ENCODE assay signal across 2 cellular contexts in genomic region chr12:30485230-30485890, GRCh38.
TF ChIP-seq lines count a peak whose summit lies in the region.

No MANE protein-coding gene starts in this region.

TF ChIP-seq in GM23338, 12 proteins besides CTCF, POLR2A, EP300 and RAD21 (continued from another document):
- TF ChIP-seq, protein P1, sequence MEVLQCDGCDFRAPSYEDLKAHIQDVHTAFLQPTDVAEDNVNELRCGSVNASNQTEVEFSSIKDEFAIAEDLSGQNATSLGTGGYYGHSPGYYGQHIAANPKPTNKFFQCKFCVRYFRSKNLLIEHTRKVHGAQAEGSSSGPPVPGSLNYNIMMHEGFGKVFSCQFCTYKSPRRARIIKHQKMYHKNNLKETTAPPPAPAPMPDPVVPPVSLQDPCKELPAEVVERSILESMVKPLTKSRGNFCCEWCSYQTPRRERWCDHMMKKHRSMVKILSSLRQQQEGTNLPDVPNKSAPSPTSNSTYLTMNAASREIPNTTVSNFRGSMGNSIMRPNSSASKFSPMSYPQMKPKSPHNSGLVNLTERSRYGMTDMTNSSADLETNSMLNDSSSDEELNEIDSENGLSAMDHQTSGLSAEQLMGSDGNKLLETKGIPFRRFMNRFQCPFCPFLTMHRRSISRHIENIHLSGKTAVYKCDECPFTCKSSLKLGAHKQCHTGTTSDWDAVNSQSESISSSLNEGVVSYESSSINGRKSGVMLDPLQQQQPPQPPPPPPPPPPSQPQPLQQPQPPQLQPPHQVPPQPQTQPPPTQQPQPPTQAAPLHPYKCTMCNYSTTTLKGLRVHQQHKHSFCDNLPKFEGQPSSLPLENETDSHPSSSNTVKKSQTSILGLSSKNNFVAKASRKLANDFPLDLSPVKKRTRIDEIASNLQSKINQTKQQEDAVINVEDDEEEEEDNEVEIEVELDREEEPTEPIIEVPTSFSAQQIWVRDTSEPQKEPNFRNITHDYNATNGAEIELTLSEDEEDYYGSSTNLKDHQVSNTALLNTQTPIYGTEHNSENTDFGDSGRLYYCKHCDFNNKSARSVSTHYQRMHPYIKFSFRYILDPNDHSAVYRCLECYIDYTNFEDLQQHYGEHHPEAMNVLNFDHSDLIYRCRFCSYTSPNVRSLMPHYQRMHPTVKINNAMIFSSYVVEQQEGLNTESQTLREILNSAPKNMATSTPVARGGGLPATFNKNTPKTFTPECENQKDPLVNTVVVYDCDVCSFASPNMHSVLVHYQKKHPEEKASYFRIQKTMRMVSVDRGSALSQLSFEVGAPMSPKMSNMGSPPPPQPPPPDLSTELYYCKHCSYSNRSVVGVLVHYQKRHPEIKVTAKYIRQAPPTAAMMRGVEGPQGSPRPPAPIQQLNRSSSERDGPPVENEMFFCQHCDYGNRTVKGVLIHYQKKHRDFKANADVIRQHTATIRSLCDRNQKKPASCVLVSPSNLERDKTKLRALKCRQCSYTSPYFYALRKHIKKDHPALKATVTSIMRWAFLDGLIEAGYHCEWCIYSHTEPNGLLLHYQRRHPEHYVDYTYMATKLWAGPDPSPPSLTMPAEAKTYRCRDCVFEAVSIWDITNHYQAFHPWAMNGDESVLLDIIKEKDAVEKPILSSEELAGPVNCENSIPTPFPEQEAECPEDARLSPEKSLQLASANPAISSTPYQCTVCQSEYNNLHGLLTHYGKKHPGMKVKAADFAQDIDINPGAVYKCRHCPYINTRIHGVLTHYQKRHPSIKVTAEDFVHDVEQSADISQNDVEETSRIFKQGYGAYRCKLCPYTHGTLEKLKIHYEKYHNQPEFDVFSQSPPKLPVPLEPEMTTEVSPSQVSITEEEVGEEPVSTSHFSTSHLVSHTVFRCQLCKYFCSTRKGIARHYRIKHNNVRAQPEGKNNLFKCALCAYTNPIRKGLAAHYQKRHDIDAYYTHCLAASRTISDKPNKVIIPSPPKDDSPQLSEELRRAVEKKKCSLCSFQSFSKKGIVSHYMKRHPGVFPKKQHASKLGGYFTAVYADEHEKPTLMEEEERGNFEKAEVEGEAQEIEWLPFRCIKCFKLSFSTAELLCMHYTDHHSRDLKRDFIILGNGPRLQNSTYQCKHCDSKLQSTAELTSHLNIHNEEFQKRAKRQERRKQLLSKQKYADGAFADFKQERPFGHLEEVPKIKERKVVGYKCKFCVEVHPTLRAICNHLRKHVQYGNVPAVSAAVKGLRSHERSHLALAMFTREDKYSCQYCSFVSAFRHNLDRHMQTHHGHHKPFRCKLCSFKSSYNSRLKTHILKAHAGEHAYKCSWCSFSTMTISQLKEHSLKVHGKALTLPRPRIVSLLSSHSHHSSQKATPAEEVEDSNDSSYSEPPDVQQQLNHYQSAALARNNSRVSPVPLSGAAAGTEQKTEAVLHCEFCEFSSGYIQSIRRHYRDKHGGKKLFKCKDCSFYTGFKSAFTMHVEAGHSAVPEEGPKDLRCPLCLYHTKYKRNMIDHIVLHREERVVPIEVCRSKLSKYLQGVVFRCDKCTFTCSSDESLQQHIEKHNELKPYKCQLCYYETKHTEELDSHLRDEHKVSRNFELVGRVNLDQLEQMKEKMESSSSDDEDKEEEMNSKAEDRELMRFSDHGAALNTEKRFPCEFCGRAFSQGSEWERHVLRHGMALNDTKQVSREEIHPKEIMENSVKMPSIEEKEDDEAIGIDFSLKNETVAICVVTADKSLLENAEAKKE (CRISPR knock-in tag; IDR thresholded peaks at IDR 0.05): no peak
- TF ChIP-seq NANOG (IDR thresholded peaks at IDR 0.05; ENCODE audit: borderline replicate concordance): no peak
- no peak for TF ChIP-seq ZNF114 (CRISPR knock-in tag; IDR thresholded peaks at IDR 0.05)
- TF ChIP-seq EZH2 (IDR thresholded peaks at IDR 0.05; ENCODE audit: low read depth, unreplicated experiment): no peak
- no peak for TF ChIP-seq JUNB (IDR thresholded peaks at IDR 0.05; ENCODE audit: unreplicated experiment)
- no peak for TF ChIP-seq ETS1 (IDR thresholded peaks at IDR 0.05)
- TF ChIP-seq STAT1 (IDR thresholded peaks at IDR 0.05; ENCODE audit: unreplicated experiment): no peak
- TF ChIP-seq EZH2phosphoT487 (IDR thresholded peaks at IDR 0.05; ENCODE audit: unreplicated experiment): no peak
TF ChIP-seq in GM23338: peak in this region for 0.

TF ChIP-seq in K562, 482 proteins besides CTCF, POLR2A, EP300 and RAD21:
- no peak for TF ChIP-seq RREB1 (CRISPR knock-in tag; IDR thresholded peaks at IDR 0.05)
- no peak for TF ChIP-seq ARID3B (CRISPR knock-in tag; IDR thresholded peaks at IDR 0.05; ENCODE audit: borderline replicate concordance)
- no peak for TF ChIP-seq ZBTB40 (IDR thresholded peaks at IDR 0.05)
- TF ChIP-seq ZBTB40 (CRISPR knock-in tag; IDR thresholded peaks at IDR 0.05): no peak
- no peak for TF ChIP-seq HMGN3 (IDR thresholded peaks at IDR 0.05; ENCODE audit: borderline replicate concordance, extremely low read depth, insufficient read length, low read depth, low read length)
- no peak for TF ChIP-seq PHF8 (IDR thresholded peaks at IDR 0.05; ENCODE audit: borderline replicate concordance, low read length)
TF ChIP-seq in K562: peak in this region for 0.
